ENCODE assay signal across 11 cellular contexts in genomic region chr1:198560093-198560638, GRCh38. TPM values are rescaled to one million over a fixed set of nuclear protein-coding genes. Genes with fewer than 3 reads are reported as not detected.
A peak's percentile ranks its signal among the peaks of the same experiment; 100 is the strongest.
DNase-seq lines count a peak whose midpoint lies in the region; ATAC-seq and TF ChIP-seq lines count a peak whose summit lies in the region.
"Had no signal": no experiment of that assay in that cellular context is flagged by ENCODE, and none has a peak within 500 bp of the region (broad histone marks: within the 10 kb centered on the region; RNA-seq: fewer than 3 reads in every experiment).

No MANE protein-coding gene starts in this region.

- in situ Hi-C loops in KBM-7 (cut with MboI; ENCODE audit: low pct_unique_long_range_greater_than_20kb, low sequenced_read_pairs): no loop called here

- no peak for ATAC-seq in GM21526 (IDR thresholded peaks at IDR 0.05; ENCODE audit: low FRiP score, unreplicated experiment)
- no peak for ATAC-seq in GM19463 (IDR thresholded peaks at IDR 0.05; ENCODE audit: unreplicated experiment)
- ATAC-seq: effector memory CD8-positive, alpha-beta T cell; left colon had no signal

- H3K4me1 Mint-ChIP-seq in immature natural killer cell: peaks cover 82 to 97% of the 10 kb centered on the region in 2 donors
- H3K4me1 Mint-ChIP-seq: neural crest cell had no signal

- H3K9me3 Mint-ChIP-seq in immature natural killer cell: no peaks in the 10 kb centered on the region
- H3K9me3 Mint-ChIP-seq: effector memory CD8-positive, alpha-beta T cell; neural crest cell had no signal

- H3K4me3 Mint-ChIP-seq in immature natural killer cell: peak overlapping the region in 2 of 5 donors; percentile 18 to 25
- H3K4me3 Mint-ChIP-seq: neural crest cell had no signal

- peak; percentile 38 for DNase-seq in DMS153 (lab: John Stamatoyannopoulos, UW)
- peak; percentile 61 for DNase-seq in KBM-7
- DNase-seq in immature natural killer cell: no peak
- DNase-seq in NCI-H345 treated with DMSO at 0.1 percent for 48 hours (lab: John Stamatoyannopoulos, UW; ENCODE audit: unreplicated experiment): no peak
- no peak for DNase-seq in globus pallidus (ENCODE audit: low spot score)
- DNase-seq: effector memory CD8-positive, alpha-beta T cell had no signal

- H3K27me3 Mint-ChIP-seq in immature natural killer cell (ENCODE audit: low read depth in 3 of 3): peaks cover 3 to 11% (median 7%) of the 10 kb centered on the region in 3 donors
- H3K27me3 Mint-ChIP-seq: effector memory CD8-positive, alpha-beta T cell had no signal

- H3K36me3 Mint-ChIP-seq in immature natural killer cell: no peaks in the 10 kb centered on the region

- H3K27ac Mint-ChIP-seq in immature natural killer cell: peak overlapping the region in 4 of 6 donors; percentile 21 to 58 (median 33)

TF ChIP-seq in PFSK-1, 5 proteins besides CTCF, POLR2A, EP300 and RAD21:
- peak; percentile 18; the same call in 1 of the 2 replicates for TF ChIP-seq TAF1 (IDR thresholded peaks at IDR 0.05; ENCODE audit: borderline replicate concordance, insufficient read depth, low read length)
- TF ChIP-seq REST (IDR thresholded peaks at IDR 0.05; ENCODE audit: insufficient read depth in 1 of 2, low read depth in 2 of 2, low read length in 2 of 2): 0 out of 4 replicates have a peak, but pooled peaks of 1 of the 2 experiments have one; percentile 52
- no peak for TF ChIP-seq SIN3A (IDR thresholded peaks at IDR 0.05; ENCODE audit: borderline replicate concordance, insufficient read depth, low read length)
- no peak for TF ChIP-seq POLR2AphosphoS5 (IDR thresholded peaks at IDR 0.05; ENCODE audit: low read depth, low read length)
- no peak for TF ChIP-seq FOXP2 (optimal IDR thresholded peaks at IDR 0.05; ENCODE audit: borderline replicate concordance, extremely low read depth, extremely low read length, insufficient read depth)
TF ChIP-seq in PFSK-1: peak in this region for 2.

RNA-seq across cellular contexts. Expression of gene ATP6V1G3, which starts 19.7 kb away (rescaled TPM):
- polyA plus RNA-seq in PFSK-1 (2012; ENCODE audit: insufficient read length, low read depth): not detected
- not detected for polyA plus RNA-seq in immature natural killer cell

Comparison
In these comparisons a context has a peak if more than half of its experiments do, and no peak if none do; other contexts are left out.
1. DNase-seq: peak in DMS153 (single experiment) and KBM-7 (single experiment); none in immature natural killer cell (0 of 3), NCI-H345 treated with DMSO at 0.1 percent for 48 hours (single experiment) and globus pallidus (single experiment).